23 cellular contexts compared by ENCODE assay signal in the genomic region with DNA sequence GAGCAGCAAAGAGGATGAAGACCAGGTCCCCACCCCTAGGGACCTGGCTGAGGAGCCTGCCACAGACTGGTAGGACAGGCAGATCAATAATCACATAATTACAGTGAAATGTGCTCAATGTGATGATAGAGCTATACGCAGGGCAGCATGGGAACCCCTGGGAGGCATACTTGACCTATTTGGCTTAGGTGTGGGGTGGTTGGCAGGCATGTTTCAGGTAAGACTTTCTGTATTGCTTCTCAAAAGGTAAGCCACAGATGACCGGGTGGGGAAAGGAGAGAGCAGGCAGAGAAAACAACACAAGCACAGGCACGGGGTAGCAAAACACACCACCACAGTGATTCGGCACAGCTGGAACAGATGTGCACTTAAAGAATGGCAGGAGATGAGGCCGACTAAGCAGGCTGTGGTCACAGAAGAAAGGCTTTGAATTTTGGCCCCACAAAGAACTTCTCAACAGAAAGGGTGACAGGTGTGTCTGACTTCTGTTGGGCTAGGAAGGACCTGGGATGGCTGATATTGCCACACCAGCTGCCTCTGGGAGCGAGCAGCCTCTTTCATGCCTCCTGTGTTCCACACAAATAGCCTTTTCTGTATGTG.
"Had no signal": no experiment of that assay in that cellular context is flagged by ENCODE, and none has a peak within 500 bp of the region (broad histone marks: within the 10 kb centered on the region; RNA-seq: fewer than 3 reads in every experiment).

No MANE protein-coding gene starts in this region.

- H3K27me3 ChIP-seq: ascending aorta, body of pancreas had no signal

- H3K9me3 ChIP-seq: ascending aorta, body of pancreas had no signal

- H3K27ac Mint-ChIP-seq: activated CD4-positive, alpha-beta memory T cell treated with anti-CD3 and anti-CD28 coated beads for 36 hours; activated naive CD4-positive, alpha-beta T cell treated with anti-CD3 and anti-CD28 coated beads, Interleukin-2, amount 50 U/mL, for 72 hours; activated naive CD8-positive, alpha-beta T cell treated with anti-CD3 and anti-CD28 coated beads, Interleukin-2, amount 50 U/mL, for 24 hours; T-helper 1 cell treated with Interleukin-12 subunit alpha and Interleukin-12 subunit beta and Interleukin-4 antibody, amounts not matched to agents 30 μg/mL and 1 μg/mL, for 36 hours had no signal

- H3K9me3 Mint-ChIP-seq: activated CD4-positive, alpha-beta memory T cell treated with anti-CD3 and anti-CD28 coated beads for 36 hours; activated naive CD4-positive, alpha-beta T cell treated with anti-CD3 and anti-CD28 coated beads, Interleukin-2, amount 50 U/mL, for 72 hours; activated naive CD8-positive, alpha-beta T cell treated with anti-CD3 and anti-CD28 coated beads, Interleukin-2, amount 50 U/mL, for 24 hours; activated T-cell treated with anti-CD3 and anti-CD28 coated beads, Interleukin-2, amount 50 U/mL, for 4 hours; T-helper 1 cell treated with Interleukin-12 subunit alpha and Interleukin-12 subunit beta and Interleukin-4 antibody, amounts not matched to agents 30 μg/mL and 1 μg/mL, for 36 hours had no signal

- H3K4me1 ChIP-seq: ascending aorta, body of pancreas had no signal

- H3K27me3 Mint-ChIP-seq: activated CD4-positive, alpha-beta memory T cell treated with anti-CD3 and anti-CD28 coated beads for 36 hours; activated naive CD8-positive, alpha-beta T cell treated with anti-CD3 and anti-CD28 coated beads, Interleukin-2, amount 50 U/mL, for 24 hours had no signal

- H3K4me3 Mint-ChIP-seq: activated CD4-positive, alpha-beta memory T cell treated with anti-CD3 and anti-CD28 coated beads for 36 hours; activated naive CD8-positive, alpha-beta T cell treated with anti-CD3 and anti-CD28 coated beads, Interleukin-2, amount 50 U/mL, for 24 hours; activated T-cell treated with anti-CD3 and anti-CD28 coated beads, Interleukin-2, amount 50 U/mL, for 4 hours; T-helper 1 cell treated with Interleukin-12 subunit alpha and Interleukin-12 subunit beta and Interleukin-4 antibody, amounts not matched to agents 30 μg/mL and 1 μg/mL, for 36 hours had no signal

- H3K4me1 Mint-ChIP-seq: activated naive CD8-positive, alpha-beta T cell treated with anti-CD3 and anti-CD28 coated beads, Interleukin-2, amount 50 U/mL, for 24 hours had no signal

- H3K27ac ChIP-seq: ascending aorta, body of pancreas, PC-9 had no signal

- H3K4me3 ChIP-seq: ascending aorta, body of pancreas, PC-9 had no signal

- DNase-seq: activated CD4-positive, alpha-beta memory T cell treated with anti-CD3 and anti-CD28 coated beads for 36 hours; activated CD4-positive, alpha-beta T cell treated with anti-CD3 and anti-CD28 coated beads for 48 hours; activated CD4-positive, CD25-positive, alpha-beta regulatory T cell treated with anti-CD3 and anti-CD28 coated beads, Interleukin-2, amount 50 U/mL, for 72 hours; activated CD8-positive, alpha-beta memory T cell treated with anti-CD3 and anti-CD28 coated beads for 24 hours; activated effector memory CD4-positive, alpha-beta T cell treated with anti-CD3 and anti-CD28 coated beads, Interleukin-2, amount 50 U/mL, for 16 hours; activated naive CD4-positive, alpha-beta T cell treated with Interleukin-2 at 50 U/mL for 16 hours; activated naive CD8-positive, alpha-beta T cell treated with anti-CD3 and anti-CD28 coated beads, Interleukin-2, amount 50 U/mL, for 24 hours; activated T-cell treated with anti-CD3 and anti-CD28 coated beads, Interleukin-2, amount 50 U/mL, for 4 hours; amniotic stem cell; body of pancreas; central memory CD4-positive, alpha-beta T cell; MV-4-11; NCI-H1105; NCI-H1436 treated with DMSO at 0.1 percent for 48 hours; NCI-H187; NCI-H2081; NCI-H510A treated with DMSO at 0.1 percent for 48 hours; NCI-H69; PC-9; SHP77 treated with DMSO at 0.1 percent for 48 hours had no signal
